In the genomic region with DNA sequence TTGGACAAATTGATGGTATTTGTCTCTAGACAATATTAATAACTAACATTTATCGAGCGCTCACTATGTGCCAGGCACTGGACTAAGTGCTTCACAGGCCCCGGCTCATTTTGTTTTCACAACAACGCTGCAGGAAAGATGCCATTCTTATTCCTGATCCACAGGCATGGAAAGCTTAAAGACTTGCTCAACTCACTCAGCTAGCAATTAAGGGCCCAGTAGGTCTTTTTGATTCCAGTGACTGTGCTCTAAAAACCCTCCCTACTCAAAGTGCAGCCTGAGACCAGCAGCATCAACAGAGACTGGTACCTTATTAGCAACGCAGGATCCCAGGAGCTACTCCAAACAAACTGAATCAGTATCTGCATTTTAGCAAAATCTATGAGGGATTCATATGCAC, we compare ENCODE assay signal across 25 cellular contexts. TPM values are rescaled to one million over a fixed set of nuclear protein-coding genes. Genes with fewer than 3 reads are reported as not detected.
A peak's percentile ranks its signal among the peaks of the same experiment; 100 is the strongest.
DNase-seq lines count a peak whose midpoint lies in the region; TF ChIP-seq lines count a peak whose summit lies in the region.
"Had no signal": no experiment of that assay in that cellular context is flagged by ENCODE, and none has a peak within 500 bp of the region (broad histone marks: within the 10 kb centered on the region; RNA-seq: fewer than 3 reads in every experiment).

No MANE protein-coding gene starts in this region.

- H3K27ac ChIP-seq in esophagus muscularis mucosa (replicated peaks in 1 of 4) = peak overlapping the region; percentile 98 to 100 (median 100)
- H3K27ac ChIP-seq in vagina = peak overlapping the region; percentile 87
- H3K27ac ChIP-seq: ovary, SJCRH30 had no signal

- no peak overlapping the region for H3K4me3 ChIP-seq in esophagus muscularis mucosa
- no peak overlapping the region for H3K4me3 ChIP-seq in vagina
- H3K4me3 ChIP-seq in foreskin fibroblast (ENCODE audit: low read depth in 1 of 2, low read length in 2 of 2) = no peak overlapping the region
- H3K4me3 ChIP-seq: coronary artery, ovary, SJCRH30, upper lobe of left lung had no signal

- no peak for TF ChIP-seq EP300 in esophagus muscularis mucosa (IDR thresholded peaks at IDR 0.05)

- H3K27me3 ChIP-seq in esophagus muscularis mucosa (no peaks in the 10 kb centered on the region), vagina (no peaks in the 10 kb centered on the region)
- H3K27me3 ChIP-seq: ovary, SJCRH30, upper lobe of left lung had no signal

- H3K4me1 ChIP-seq in esophagus muscularis mucosa (peaks cover 71 to 100% (median 99%) of the 10 kb centered on the region in 4 donors), vagina (peaks cover 74% of the 10 kb centered on the region)

- TF ChIP-seq POLR2A in esophagus muscularis mucosa (IDR thresholded peaks at IDR 0.05; ENCODE audit: low read depth) (no peak), vagina (IDR thresholded peaks at IDR 0.05) (no peak)

- 73% methylated on average over 5 of the region's 5 CpGs for WGBS in esophagus muscularis mucosa

- intact Hi-C loops in esophagus muscularis mucosa (cut with DNase I) (no loop called here), posterior vena cava (cut with DNase I) (no loop called here), vagina (cut with DNase I) (no loop called here)

- H3K9me3 ChIP-seq in esophagus muscularis mucosa = no peaks in the 10 kb centered on the region
- H3K9me3 ChIP-seq in vagina = no peaks in the 10 kb centered on the region
- H3K9me3 ChIP-seq: ovary, SJCRH30, upper lobe of left lung had no signal

- H3K36me3 ChIP-seq in esophagus muscularis mucosa = no peaks in the 10 kb centered on the region
- H3K36me3 ChIP-seq in vagina = no peaks in the 10 kb centered on the region
- H3K36me3 ChIP-seq: ovary, SJCRH30, upper lobe of left lung had no signal

- DNase-seq in NCI-H82 (lab: John Stamatoyannopoulos, UW) (peak; percentile 47), NCI-H82 treated with DMSO at 0.1 percent for 48 hours (lab: John Stamatoyannopoulos, UW; ENCODE audit: unreplicated experiment) (no peak), esophagus muscularis mucosa (ENCODE audit: extremely low spot score) (no peak), posterior vena cava (ENCODE audit: low spot score) (peak; percentile 19), vagina (ENCODE audit: extremely low spot score in 2 of 2) (no peak), AG08395 (ENCODE audit: low spot score) (no peak), NCI-H2171 treated with DMSO at 0.1 percent for 48 hours (lab: John Stamatoyannopoulos, UW) (no peak), foreskin fibroblast (no peak)
- DNase-seq: activated CD8-positive, alpha-beta memory T cell treated with anti-CD3 and anti-CD28 coated beads for 24 hours; activated naive CD4-positive, alpha-beta T cell; activated T-cell treated with anti-CD3 and anti-CD28 coated beads, Interleukin-2, amount 50 U/mL, for 24 hours; amniotic stem cell; CD8-positive, alpha-beta T cell; GDM1; IMR-90; naive thymus-derived CD4-positive, alpha-beta T cell; NCI-H1048; NCI-H2029; ovary; right cardiac atrium; SJCRH30; stimulated activated naive CD8-positive, alpha-beta T cell treated with anti-CD3 and anti-CD28 coated beads, Interleukin-15, Interleukin-2, amounts not matched to agents 100 U/mL and 50 U/mL, for 24 hours; T-helper 1 cell; upper lobe of left lung had no signal

- TF ChIP-seq CTCF in esophagus muscularis mucosa (IDR thresholded peaks at IDR 0.05) (no peak), vagina (IDR thresholded peaks at IDR 0.05) (no peak), foreskin fibroblast (IDR thresholded peaks at IDR 0.05; ENCODE audit: low read depth, low read length) (no peak)

RNA-seq across cellular contexts. Expression of a gene that starts 35.3 kb away (rescaled TPM):
- total RNA-seq in esophagus muscularis mucosa (10 to 100 TPM; 30.3 to 72.2 (median 51.2) TPM), posterior vena cava (10 to 100 TPM; 42.3 to 43.6 TPM), vagina (28.7 TPM)

Comparison
In these comparisons a context has a peak if more than half of its experiments do, and no peak if none do; other contexts are left out.
1. DNase-seq: peak in NCI-H82 (single experiment) and posterior vena cava (single experiment); none in NCI-H82 treated with DMSO at 0.1 percent for 48 hours (single experiment), esophagus muscularis mucosa (single experiment), vagina (0 of 2), AG08395 (single experiment), NCI-H2171 treated with DMSO at 0.1 percent for 48 hours (single experiment) and foreskin fibroblast (0 of 2).